8 cellular contexts compared by ENCODE assay signal in the genomic region with DNA sequence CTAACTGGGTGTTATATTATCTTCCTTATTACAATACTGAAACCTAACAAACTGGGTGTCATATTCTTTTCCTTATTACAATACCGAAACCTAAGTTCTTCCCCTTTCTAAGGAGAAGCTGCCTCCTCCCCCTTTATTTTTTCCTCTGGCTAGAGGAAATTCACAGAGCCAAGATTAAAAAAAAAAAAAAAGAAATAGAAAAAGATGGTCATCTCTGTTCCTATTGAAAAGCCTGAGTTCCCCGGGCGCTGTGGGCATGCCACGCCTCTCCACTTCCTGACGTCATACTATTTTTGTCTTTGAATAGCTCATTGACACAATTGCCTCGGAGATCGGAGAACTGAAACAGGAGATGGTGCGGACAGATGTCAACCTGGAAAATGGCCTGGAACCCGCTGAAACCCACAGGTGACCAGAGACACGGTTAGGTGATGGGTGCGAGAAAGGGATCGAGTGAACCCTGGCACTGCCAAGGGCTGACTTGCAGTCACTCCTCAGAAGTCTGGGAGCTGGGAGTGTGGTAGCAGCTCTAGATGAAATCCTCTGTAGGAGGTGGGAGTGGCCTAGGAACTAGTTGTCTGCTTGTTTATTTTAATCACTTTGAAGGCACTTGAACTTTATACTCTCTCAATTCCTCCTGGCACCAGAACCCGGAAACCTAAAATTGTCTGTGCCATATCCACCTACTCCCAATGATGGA.
DNase-seq lines count a peak whose midpoint lies in the region; ATAC-seq and TF ChIP-seq lines count a peak whose summit lies in the region.

No MANE protein-coding gene starts in this region.

- H3K27ac ChIP-seq in body of pancreas = peak overlapping the region in 2 of 4 donors; percentile 69 to 72
- no peak overlapping the region for H3K27ac ChIP-seq in aorta (ENCODE audit: low read depth in 1 of 2, low read length in 2 of 2)

- ATAC-seq in body of pancreas (peak; percentile 71), aorta (ENCODE audit: low FRiP score) (peak; percentile 47), HG02870 (IDR thresholded peaks at IDR 0.05; ENCODE audit: unreplicated experiment) (no peak), HG03095 (IDR thresholded peaks at IDR 0.05; ENCODE audit: unreplicated experiment) (no peak), HG02840 (IDR thresholded peaks at IDR 0.05; ENCODE audit: low FRiP score, unreplicated experiment) (no peak)

- H3K9me3 ChIP-seq in body of pancreas (no peaks in the 10 kb centered on the region), aorta (ENCODE audit: control insufficient read depth, low read length) (no peaks in the 10 kb centered on the region)

- TF ChIP-seq CTCF in body of pancreas (IDR thresholded peaks at IDR 0.05) = no peak

- 47 to 70% methylated on average over 13 of the region's 13 CpGs for WGBS in body of pancreas, 2 donors
- 75 to 79% methylated on average over 13 of the region's 13 CpGs for WGBS in aorta, 2 donors

- no peak overlapping the region for H3K4me3 ChIP-seq in body of pancreas
- H3K4me3 ChIP-seq in aorta (ENCODE audit: low read length in 2 of 2) = no peak overlapping the region

- H3K36me3 ChIP-seq in body of pancreas (replicated peaks in 1 of 2; ENCODE audit: insufficient read depth in 1 of 2, low read depth in 2 of 2) (no peaks in the 10 kb centered on the region), aorta (ENCODE audit: control insufficient read depth in 1 of 2, insufficient read depth in 2 of 2, low read length in 1 of 2) (no peaks in the 10 kb centered on the region)

- DNase-seq in C1 segment of cervical spinal cord (lab: John Stamatoyannopoulos, UW) (peak in 10 of 14 donors; percentile 26 to 66 (median 56)), NCI-H1105 (lab: John Stamatoyannopoulos, UW) (peak; percentile 45), body of pancreas (peak; percentile 25 to 75 (median 52)), lung microvascular endothelial cell (ENCODE audit: low read depth in 2 of 2) (peak; percentile 87 to 89), aorta (peak in 1 of 2 donors; percentile 81)

- H3K27me3 ChIP-seq in body of pancreas = no peaks in the 10 kb centered on the region
- no peaks in the 10 kb centered on the region for H3K27me3 ChIP-seq in aorta (ENCODE audit: control insufficient read depth in 1 of 2, insufficient read depth in 2 of 2, low read length in 1 of 2)

- H3K4me1 ChIP-seq in body of pancreas (peaks cover 12% of the 10 kb centered on the region), aorta (ENCODE audit: control insufficient read depth in 1 of 2, insufficient read depth in 2 of 2, low read length in 2 of 2) (no peaks in the 10 kb centered on the region)

- TF ChIP-seq POLR2A in body of pancreas (IDR thresholded peaks at IDR 0.05) = peak in 2 of 3 donors; percentile 38 to 60

- intact Hi-C loops in body of pancreas (cut with DNase I) = no loop called here
- intact Hi-C loops in aorta (cut with DNase I) = loop anchor here in 1 of 2 donors (5.0 kb wide), 1 partner anchor 43 kb away; no protein-coding TSS in a partner anchor

Comparison
In these comparisons a context has a peak if more than half of its experiments do, and no peak if none do; other contexts are left out.
1. ATAC-seq: peak in body of pancreas (single experiment) and aorta (single experiment); none in HG02870 (single experiment), HG03095 (single experiment) and HG02840 (single experiment).